ENCODE assay signal across 8 cellular contexts in genomic region chr1:236868625-236869467, GRCh38.
DNase-seq lines count a peak whose midpoint lies in the region; ATAC-seq lines count a peak whose summit lies in the region.

No MANE protein-coding gene starts in this region.

- DNase-seq in COR-L47 (lab: John Stamatoyannopoulos, UW) (peak; percentile 4), GM19238 (ENCODE audit: insufficient read length, low spot score) (peak; percentile 26), OCI-M2 (lab: John Stamatoyannopoulos, UW; ENCODE audit: unreplicated experiment) (peak; percentile 23), iPS DF 4.7 (ENCODE audit: extremely low read depth, low spot score) (peak; percentile 58), GOT3 (lab: John Stamatoyannopoulos, UW) (no peak)
- DNase-seq in activated naive CD4-positive, alpha-beta T cell treated with anti-CD3 and anti-CD28 coated beads, Interleukin-2, amount 50 U/mL, for 16 hours = peak; percentile 39
- DNase-seq in stimulated activated CD4-positive, alpha-beta T cell treated with anti-CD3 and anti-CD28 coated beads, Interleukin-4, amount 100 ng/mL, for 1 hour = peak; percentile 29

- ATAC-seq in HG03432 (IDR thresholded peaks at IDR 0.05; ENCODE audit: unreplicated experiment) = peak; percentile 63
